15 cellular contexts compared by ENCODE assay signal in genomic region chr5:84298628-84299027, GRCh38.
A peak's percentile ranks its signal among the peaks of the same experiment; 100 is the strongest.
DNase-seq lines count a peak whose midpoint lies in the region; ATAC-seq and TF ChIP-seq lines count a peak whose summit lies in the region.
"Had no signal": no experiment of that assay in that cellular context is flagged by ENCODE, and none has a peak within 500 bp of the region (broad histone marks: within the 10 kb centered on the region; RNA-seq: fewer than 3 reads in every experiment).

No MANE protein-coding gene starts in this region.

- H3K4me1 Mint-ChIP-seq in chondrocyte (ENCODE audit: low read depth) (peaks cover 60% of the 10 kb centered on the region), type B pancreatic cell (ENCODE audit: unreplicated experiment) (no peaks in the 10 kb centered on the region)
- H3K4me1 Mint-ChIP-seq: CD8-positive, alpha-beta memory T cell had no signal

- H3K27ac Mint-ChIP-seq in chondrocyte (ENCODE audit: unreplicated experiment) (peak overlapping the region; percentile 3), type B pancreatic cell (peak overlapping the region; percentile 4)
- H3K27ac Mint-ChIP-seq: CD8-positive, alpha-beta memory T cell; GM23338; H9 had no signal

- peaks cover 13% of the 10 kb centered on the region for H3K9me3 Mint-ChIP-seq in chondrocyte (ENCODE audit: low read depth)
- peaks cover 9% of the 10 kb centered on the region for H3K9me3 Mint-ChIP-seq in type B pancreatic cell
- H3K9me3 Mint-ChIP-seq: H9 had no signal

- TF ChIP-seq CTCF in chondrocyte (IDR thresholded peaks at IDR 0.05) (no peak), type B pancreatic cell (conservative IDR thresholded peaks at IDR 0.05) (no peak), omental fat pad (IDR thresholded peaks at IDR 0.05) (no peak)

- H3K4me3 Mint-ChIP-seq in chondrocyte (ENCODE audit: unreplicated experiment) (no peak overlapping the region), type B pancreatic cell (no peak overlapping the region)
- H3K4me3 Mint-ChIP-seq: GM23338, H9 had no signal

- ATAC-seq in omental fat pad (ENCODE audit: low FRiP score) (no peak), GM19328 (IDR thresholded peaks at IDR 0.05; ENCODE audit: unreplicated experiment) (no peak)
- ATAC-seq: GM23338 had no signal

- peaks cover 12% of the 10 kb centered on the region for H3K36me3 Mint-ChIP-seq in chondrocyte (ENCODE audit: low read depth)
- peaks cover 3% of the 10 kb centered on the region for H3K36me3 Mint-ChIP-seq in type B pancreatic cell
- H3K36me3 Mint-ChIP-seq: CD8-positive, alpha-beta memory T cell had no signal

- no peaks in the 10 kb centered on the region for H3K27me3 Mint-ChIP-seq in chondrocyte (ENCODE audit: low read depth)
- H3K27me3 Mint-ChIP-seq in type B pancreatic cell, result no peaks in the 10 kb centered on the region
- H3K27me3 Mint-ChIP-seq: CD8-positive, alpha-beta memory T cell had no signal

- DNase-seq in NOMO-1 treated with DMSO at 0.1 percent for 48 hours (lab: John Stamatoyannopoulos, UW; ENCODE audit: unreplicated experiment), result peak; percentile 0
- DNase-seq in NOMO-1 (lab: John Stamatoyannopoulos, UW; ENCODE audit: unreplicated experiment in 2 of 2), result no peak
- DNase-seq in OCI-M1 (lab: John Stamatoyannopoulos, UW), result peak; percentile 34
- DNase-seq in chondrocyte (ENCODE audit: low spot score), result no peak
- DNase-seq in type B pancreatic cell (ENCODE audit: extremely low spot score, unreplicated experiment), result no peak
- DNase-seq in omental fat pad (ENCODE audit: low spot score), result no peak
- DNase-seq in DMS153 (lab: John Stamatoyannopoulos, UW), result no peak
- DNase-seq: 8988T; AML-193; Caco-2; CD8-positive, alpha-beta memory T cell; DMS53; H9 had no signal

Comparison
In these comparisons a context has a peak if more than half of its experiments do, and no peak if none do; other contexts are left out.
1. DNase-seq: peak in NOMO-1 treated with DMSO at 0.1 percent for 48 hours (single experiment) and OCI-M1 (single experiment); none in NOMO-1 (0 of 2), chondrocyte (single experiment), type B pancreatic cell (single experiment), omental fat pad (single experiment) and DMS153 (single experiment).